ENCODE assay signal across 8 cellular contexts in genomic region chr14:100305446-100306255, GRCh38. TPM values are rescaled to one million over a fixed set of nuclear protein-coding genes. Genes with fewer than 3 reads are reported as not detected.
DNase-seq lines count a peak whose midpoint lies in the region; TF ChIP-seq lines count a peak whose summit lies in the region.

No MANE protein-coding gene starts in this region.

- H3K36me3 ChIP-seq in left ventricle myocardium inferior (no peaks in the 10 kb centered on the region), sigmoid colon (no peaks in the 10 kb centered on the region)

- H3K4me1 ChIP-seq in left ventricle myocardium inferior (peaks cover 78% of the 10 kb centered on the region), sigmoid colon (peaks cover 0 to 36% (median 29%) of the 10 kb centered on the region in 4 donors)

- TF ChIP-seq POLR2A in sigmoid colon (IDR thresholded peaks at IDR 0.05) = no peak

- H3K9me3 ChIP-seq in left ventricle myocardium inferior (replicated peaks) = no peaks in the 10 kb centered on the region
- no peaks in the 10 kb centered on the region for H3K9me3 ChIP-seq in sigmoid colon

- H3K27ac ChIP-seq in left ventricle myocardium inferior (replicated peaks) (peak overlapping the region; percentile 94), sigmoid colon (peak overlapping the region; percentile 85 to 92 (median 90))

- H3K27me3 ChIP-seq in left ventricle myocardium inferior (ENCODE audit: low read depth) (no peaks in the 10 kb centered on the region), sigmoid colon (no peaks in the 10 kb centered on the region)

- TF ChIP-seq CTCF in left ventricle myocardium inferior (IDR thresholded peaks at IDR 0.05; ENCODE audit: borderline replicate concordance) (no peak), sigmoid colon (IDR thresholded peaks at IDR 0.05) (no peak), GM20000 (IDR thresholded peaks at IDR 0.05; ENCODE audit: extremely low read depth, missing control alignments) (no peak)

- H3K4me3 ChIP-seq in left ventricle myocardium inferior (peak overlapping the region; percentile 88), sigmoid colon (peak overlapping the region; percentile 65 to 98 (median 75))

- peak; percentile 42 for DNase-seq in NCI-H1694 (lab: John Stamatoyannopoulos, UW)
- DNase-seq in NCI-H1694 treated with DMSO at 0.1 percent for 48 hours (lab: John Stamatoyannopoulos, UW) = no peak
- DNase-seq in NCI-H69 (lab: John Stamatoyannopoulos, UW) = peak; percentile 74
- peak; percentile 25 for DNase-seq in activated naive CD4-positive, alpha-beta T cell treated with Interleukin-2 at 50 U/mL for 16 hours
- peak; percentile 33 for DNase-seq in left ventricle myocardium inferior
- DNase-seq in sigmoid colon = peak; percentile 76
- no peak for DNase-seq in GM20000 (ENCODE audit: low spot score)
- no peak for DNase-seq in RPMI8226

- TF ChIP-seq EP300 in sigmoid colon (IDR thresholded peaks at IDR 0.05) = no peak

- intact Hi-C loops in left ventricle myocardium inferior (cut with micrococcal nuclease) = no loop called here
- intact Hi-C loops in sigmoid colon (cut with DNase I) = loop anchor here (2.0 kb wide), 2 partner anchors 65 to 71 kb away; partner anchors contain the start of gene WDR25

- WGBS in sigmoid colon, 2 donors = 1% methylated on average over 80 of the region's 80 CpGs

RNA-seq across cellular contexts. Expression of gene SLC25A29, which starts 0.6 kb away (rescaled TPM):
- total RNA-seq in left ventricle myocardium inferior (24.5 TPM), sigmoid colon (10 to 100 TPM; 18.5 to 40.4 (median 33.4) TPM)
- 10 to 100 TPM in 1 of 3 donors, 1 to 10 TPM in 2; 3.0 to 26.7 (median 3.7) TPM for polyA plus RNA-seq in sigmoid colon

RNA-seq across cellular contexts. Expression of gene SLC25A47, which starts 17.5 kb away (rescaled TPM):
- total RNA-seq in left ventricle myocardium inferior = not detected
- not detected for total RNA-seq in sigmoid colon
- polyA plus RNA-seq in sigmoid colon = under 1 TPM in 1 of 3 donors, not detected in 2; 0.22 TPM

Comparison
In these comparisons a context has a peak if more than half of its experiments do, and no peak if none do; other contexts are left out.
1. DNase-seq: peak in NCI-H1694 (single experiment), NCI-H69 (single experiment), activated naive CD4-positive, alpha-beta T cell treated with Interleukin-2 at 50 U/mL for 16 hours (single experiment), left ventricle myocardium inferior (single experiment) and sigmoid colon (single experiment); none in NCI-H1694 treated with DMSO at 0.1 percent for 48 hours (single experiment), GM20000 (single experiment) and RPMI8226 (single experiment).